ENCODE assay signal across 8 cellular contexts in genomic region chr6:87472525-87473418, GRCh38. TPM values are rescaled to one million over a fixed set of nuclear protein-coding genes. Genes with fewer than 3 reads are reported as not detected.
DNase-seq lines count a peak whose midpoint lies in the region; ATAC-seq, FAIRE-seq and TF ChIP-seq lines count a peak whose summit lies in the region.

TSS of gene SLC35A1 (plus strand) at chr6:87472974. CDS start at chr6:87473004, 30 bp downstream.

- DNase-seq in AG04450 (ENCODE audit: low read depth, low spot score) (peak; percentile 43), NCI-H2196 (lab: John Stamatoyannopoulos, UW; ENCODE audit: unreplicated experiment) (peak; percentile 84), WERI-Rb-1 (peak; percentile 86), mammary epithelial cell (peak; percentile 80), iPS-NIHi7 (ENCODE audit: extremely low spot score) (peak; percentile 88), small intestine (peak; percentile 79)

- peak within 1 kb of the TSS; percentile 95 for H2AFZ ChIP-seq in mammary epithelial cell (ENCODE audit: low read depth, low read length)

- 1% methylated on average over 31 of the region's 70 CpGs for WGBS in mammary epithelial cell (ENCODE audit: low coverage, missing lambda C conversion rate)
- WGBS in small intestine, 3 donors, result 0 to 1% (median 0%) methylated on average over 60 to 70 of the region's 70 CpGs

- intact Hi-C loops in mammary epithelial cell (cut with micrococcal nuclease), result loop anchor here (1.0 to 10.0 kb wide), 3 partner anchors 64 to 318 kb away; partner anchors contain the start of genes SMIM8 and ZNF292

- POLR2A ChIA-PET in AG04450 (lab: Yijun Ruan, JAX), result no interaction called here

- dilution Hi-C loops in mammary epithelial cell (cut with HindIII; ENCODE audit: low sequenced_read_pairs), result no loop called here

- H3K79me2 ChIP-seq in mammary epithelial cell (ENCODE audit: insufficient read depth, low read length), result peaks cover 34% of the 10 kb centered on the region

- H3K36me3 ChIP-seq in WERI-Rb-1, result peaks cover 10% of the 10 kb centered on the region
- H3K36me3 ChIP-seq in mammary epithelial cell (ENCODE audit: insufficient read depth, low read length), result peaks cover 2% of the 10 kb centered on the region
- H3K36me3 ChIP-seq in small intestine (ENCODE audit: control insufficient read depth in 2 of 2, insufficient read depth in 2 of 2, low read length in 2 of 2), result no peaks in the 10 kb centered on the region

- peak within 1 kb of the TSS; percentile 69 for H3K27ac ChIP-seq in AG04450 (ENCODE audit: low read depth, low read length)
- peak within 1 kb of the TSS; percentile 96 for H3K27ac ChIP-seq in WERI-Rb-1
- peak within 1 kb of the TSS; percentile 80 for H3K27ac ChIP-seq in mammary epithelial cell (ENCODE audit: insufficient read depth, low read depth, low read length)
- H3K27ac ChIP-seq in small intestine (ENCODE audit: low read depth in 1 of 2, low read length in 1 of 2), result peak within 1 kb of the TSS; percentile 90 to 95

- CTCF ChIA-PET in AG04450 (lab: Charles Lee), result interaction anchor here (0.6 to 1.3 kb wide), 2 partner anchors 224 to 406 kb away, joined by 3 read pairs; no protein-coding TSS in a partner anchor
- CTCF ChIA-PET in mammary epithelial cell (lab: Charles Lee; ENCODE audit: low non-redundant PET), result no interaction called here

- H3K9me3 ChIP-seq in AG04450 (ENCODE audit: control insufficient read depth, insufficient read depth, low read length) (no peaks in the 10 kb centered on the region; the same call in 1 of the 2 replicates), WERI-Rb-1 (ENCODE audit: severe bottlenecking) (no peaks in the 10 kb centered on the region), mammary epithelial cell (replicated peaks; ENCODE audit: insufficient read depth, low read length) (no peaks in the 10 kb centered on the region), small intestine (ENCODE audit: control insufficient read depth, low read depth) (no peaks in the 10 kb centered on the region)

- H4K20me1 ChIP-seq in mammary epithelial cell (ENCODE audit: insufficient read depth, low read length), result no peaks in the 10 kb centered on the region

- H3K9ac ChIP-seq in mammary epithelial cell (ENCODE audit: insufficient read depth, low read length), result peak within 1 kb of the TSS; percentile 87

- H3K4me3 ChIP-seq in AG04450 (ENCODE audit: low read depth, low read length) (peak within 1 kb of the TSS; percentile 91), WERI-Rb-1 (ENCODE audit: low read depth, low read length) (peak within 1 kb of the TSS; percentile 98), mammary epithelial cell (replicated peaks in 1 of 3; ENCODE audit: insufficient read depth in 1 of 3, low read depth in 2 of 3, low read length in 3 of 3) (peak within 1 kb of the TSS; percentile 57 to 95 (median 76)), small intestine (ENCODE audit: low read depth in 1 of 2, low read length in 2 of 2) (peak within 1 kb of the TSS; percentile 87 to 94)

- ATAC-seq in GM18873 (IDR thresholded peaks at IDR 0.05; ENCODE audit: low FRiP score, unreplicated experiment) (peak; percentile 77), HG03135 (IDR thresholded peaks at IDR 0.05; ENCODE audit: unreplicated experiment) (peak; percentile 96)

- TSS peak; percentile 43 for BruUV-seq in mammary epithelial cell (replicated peaks; lab: Mats Ljungman, UMichigan)

- TF ChIP-seq CTCF in AG04450 (IDR thresholded peaks at IDR 0.05; ENCODE audit: low read depth, low read length), result peak; percentile 20; the same call in 1 of the 2 replicates
- no peak for TF ChIP-seq CTCF in WERI-Rb-1 (IDR thresholded peaks at IDR 0.05; ENCODE audit: low read depth, low read length)
- peak in 1 of 2 donors; percentile 19 for TF ChIP-seq CTCF in mammary epithelial cell (conservative IDR thresholded peaks at IDR 0.05 in 1 of 2, IDR thresholded peaks at IDR 0.05 in 1 of 2; ENCODE audit: extremely low read depth in 1 of 2, insufficient read depth in 1 of 2, low read depth in 1 of 2, low read length in 2 of 2)

- in situ Hi-C loops in mammary epithelial cell (cut with MboI; ENCODE audit: low sequenced_read_pairs in 2 of 2), result no loop called here

- no peak for FAIRE-seq in small intestine (lab: Jason Lieb, UNC)

- H3K4me2 ChIP-seq in mammary epithelial cell (ENCODE audit: insufficient read depth, low read depth, low read length), result peak within 1 kb of the TSS; percentile 78

- H3K27me3 ChIP-seq in AG04450 (ENCODE audit: control insufficient read depth, insufficient read depth, low read length) (peaks cover 4% of the 10 kb centered on the region), WERI-Rb-1 (ENCODE audit: insufficient read depth, low read depth, severe bottlenecking) (no peaks in the 10 kb centered on the region), mammary epithelial cell (ENCODE audit: insufficient read depth, low read length) (no peaks in the 10 kb centered on the region), small intestine (ENCODE audit: control insufficient read depth in 2 of 2, insufficient read depth in 2 of 2, low read length in 2 of 2) (no peaks in the 10 kb centered on the region)

- H3K4me1 ChIP-seq in mammary epithelial cell (ENCODE audit: insufficient read depth, low read length) (peaks cover 6% of the 10 kb centered on the region), small intestine (ENCODE audit: control insufficient read depth in 2 of 2, insufficient read depth in 1 of 2, low read depth in 1 of 2, low read length in 1 of 2) (no peaks in the 10 kb centered on the region)

RNA-seq across cellular contexts. Expression of gene SLC35A1, which starts in this region (rescaled TPM):
- 20.5 and 30.3 TPM in 2 replicates for polyA plus RNA-seq in AG04450 (2011; rRNA removed)
- polyA minus RNA-seq in AG04450 (2011; rRNA and poly(A)+ RNA removed), result 6.3 and 11.8 TPM in 2 replicates
- 10 to 100 TPM in 1 of 2 donors, 1 to 10 TPM in 1; 9.7 to 12.5 TPM for total RNA-seq in mammary epithelial cell
- 8.3 TPM for polyA plus RNA-seq in mammary epithelial cell
- polyA minus RNA-seq in mammary epithelial cell, result 1.4 TPM
- 10 to 100 TPM; 15.4 to 18.6 (median 16.8) TPM for polyA plus RNA-seq in small intestine

Comparison
In these comparisons a context has a peak if more than half of its experiments do, and no peak if none do; other contexts are left out.
1. Peak in every context shown above with its lines: DNase-seq, ATAC-seq, H3K4me3 ChIP-seq and H3K27ac ChIP-seq.